ENCODE assay signal across 10 cellular contexts in the genomic region with DNA sequence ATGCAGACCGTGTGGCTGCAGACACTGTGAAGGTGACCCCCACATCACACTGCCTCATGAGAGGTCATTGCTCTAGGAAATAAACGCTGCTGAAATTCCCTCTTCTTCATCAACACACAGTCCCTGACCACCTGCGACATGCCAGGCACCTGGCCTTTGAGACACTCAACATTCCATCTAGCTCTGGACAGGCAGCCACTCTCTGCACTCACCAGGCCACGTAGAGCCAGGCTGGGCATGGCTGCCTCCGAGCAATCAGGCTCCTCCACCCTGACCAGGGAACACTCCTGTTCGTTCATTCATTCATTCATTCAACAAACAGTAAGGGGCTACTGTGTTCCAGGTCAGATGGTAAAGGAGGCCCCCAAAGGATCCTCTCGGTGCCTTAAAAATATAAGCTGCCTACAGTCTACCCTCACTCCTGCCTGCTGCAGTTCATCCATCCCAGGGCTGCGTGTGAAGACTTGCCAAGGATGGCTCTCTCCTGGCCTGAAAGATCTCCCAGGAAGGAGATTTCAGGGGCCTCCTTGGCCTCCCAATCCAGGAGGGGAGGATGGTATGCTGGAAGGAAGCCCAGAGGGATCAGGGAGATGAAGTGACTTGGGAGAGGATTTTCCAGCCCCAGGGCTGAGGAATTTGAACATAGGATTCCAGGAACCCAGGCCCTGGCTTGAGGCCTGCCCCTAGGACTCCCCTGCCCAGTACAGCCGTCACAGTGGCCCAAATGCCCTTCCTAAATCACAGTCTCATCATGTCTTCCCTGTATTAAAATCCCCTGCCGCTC.
DNase-seq lines count a peak whose midpoint lies in the region; ATAC-seq, FAIRE-seq and TF ChIP-seq lines count a peak whose summit lies in the region.
"Had no signal": no experiment of that assay in that cellular context is flagged by ENCODE, and none has a peak within 500 bp of the region (broad histone marks: within the 10 kb centered on the region; RNA-seq: fewer than 3 reads in every experiment).

No MANE protein-coding gene starts in this region.

- 56 to 77% (median 66%) methylated on average over 10 of the region's 10 CpGs for WGBS in stomach, 5 donors

- H3K4me3 ChIP-seq in GM23338, result peak overlapping the region; percentile 5; the same call in 1 of the 2 replicates
- no peak overlapping the region for H3K4me3 ChIP-seq in bronchial epithelial cell (ENCODE audit: low read depth, low read length)
- no peak overlapping the region for H3K4me3 ChIP-seq in left lung
- H3K4me3 ChIP-seq in stomach, result peak overlapping the region in 3 of 4 donors; percentile 59 to 67 (median 63)

- H3K27ac ChIP-seq in GM23338 (ENCODE audit: low read depth), result peak overlapping the region; percentile 34; the same call in 1 of the 2 replicates
- H3K27ac ChIP-seq in left lung, result peak overlapping the region; percentile 78 to 79
- peak overlapping the region; percentile 68 to 92 (median 92) for H3K27ac ChIP-seq in stomach

- no peaks in the 10 kb centered on the region for H3K27me3 ChIP-seq in GM23338 (ENCODE audit: insufficient read depth)
- no peaks in the 10 kb centered on the region for H3K27me3 ChIP-seq in bronchial epithelial cell (ENCODE audit: control insufficient read depth, insufficient read depth, low read length)
- H3K27me3 ChIP-seq in left lung, result no peaks in the 10 kb centered on the region
- H3K27me3 ChIP-seq in stomach, result no peaks in the 10 kb centered on the region

- peaks cover 26% of the 10 kb centered on the region for H3K27me3 Mint-ChIP-seq in GM23338 (ENCODE audit: insufficient read depth, low read depth, poor library complexity)

- FAIRE-seq in bronchial epithelial cell (lab: Jason Lieb, UNC), result peak; percentile 23
- no peak for FAIRE-seq in GM12891 (lab: Jason Lieb, UNC)

- H3K4me1 ChIP-seq in GM23338 (ENCODE audit: insufficient read depth), result peaks cover 34% of the 10 kb centered on the region
- peaks cover 76 to 99% of the 10 kb centered on the region in 2 donors for H3K4me1 ChIP-seq in left lung
- peaks cover 62 to 97% (median 85%) of the 10 kb centered on the region in 4 donors for H3K4me1 ChIP-seq in stomach

- H3K4me2 ChIP-seq in GM23338, result peak overlapping the region; percentile 33

- no peaks in the 10 kb centered on the region; the same call in 1 of the 2 replicates for H3F3A ChIP-seq in GM23338 (replicated peaks; ENCODE audit: low read depth)

- TF ChIP-seq POLR2A in stomach (IDR thresholded peaks at IDR 0.05) (no peak), GM12891 (IDR thresholded peaks at IDR 0.05; ENCODE audit: low read depth, low read length) (no peak)

- no peaks in the 10 kb centered on the region for H3K36me3 Mint-ChIP-seq in GM23338 (ENCODE audit: low read depth)

- peak overlapping the region; percentile 7; the same call in 1 of the 3 replicates for H3K4me3 Mint-ChIP-seq in GM23338
- H3K4me3 Mint-ChIP-seq: activated CD4-positive, alpha-beta memory T cell treated with anti-CD3 and anti-CD28 coated beads, Interleukin-2, amount 10 ng/mL, durations not matched to agents 7 days and 5 days had no signal

- H3K27ac Mint-ChIP-seq in GM23338, result peak overlapping the region; percentile 7; the same call in 1 of the 2 replicates
- H3K27ac Mint-ChIP-seq: activated CD4-positive, alpha-beta memory T cell treated with anti-CD3 and anti-CD28 coated beads, Interleukin-2, amount 10 ng/mL, durations not matched to agents 7 days and 5 days had no signal

- TF ChIP-seq CTCF in GM23338 (conservative IDR thresholded peaks at IDR 0.05; ENCODE audit: low read depth in 2 of 2), result no peak
- no peak for TF ChIP-seq CTCF in bronchial epithelial cell (IDR thresholded peaks at IDR 0.05; ENCODE audit: insufficient read depth, low read length, severe bottlenecking)
- TF ChIP-seq CTCF in left lung (IDR thresholded peaks at IDR 0.05), result no peak
- no peak for TF ChIP-seq CTCF in stomach (IDR thresholded peaks at IDR 0.05)

- H3K4me1 Mint-ChIP-seq in GM23338, result peaks cover 58% of the 10 kb centered on the region

- H3K9me3 ChIP-seq in left lung, result no peaks in the 10 kb centered on the region
- H3K9me3 ChIP-seq in stomach, result no peaks in the 10 kb centered on the region

- no peaks in the 10 kb centered on the region for H3K9me3 Mint-ChIP-seq in GM23338
- H3K9me3 Mint-ChIP-seq: activated CD4-positive, alpha-beta memory T cell treated with anti-CD3 and anti-CD28 coated beads, Interleukin-2, amount 10 ng/mL, durations not matched to agents 7 days and 5 days had no signal

- DNase-seq in GM23338 (ENCODE audit: low spot score) (peak; percentile 42), bronchial epithelial cell (ENCODE audit: low read depth) (peak; percentile 40), left lung (no peak), stomach (no peak), GM12891 (ENCODE audit: insufficient read length, low spot score) (no peak), ureter (ENCODE audit: low spot score) (no peak)
- DNase-seq: activated CD4-positive, alpha-beta memory T cell treated with anti-CD3 and anti-CD28 coated beads, Interleukin-2, amount 10 ng/mL, durations not matched to agents 7 days and 5 days; NCI-H2029 had no signal

- TF ChIP-seq EP300 in stomach (IDR thresholded peaks at IDR 0.05), result no peak

- H2AFZ ChIP-seq in GM23338, result no peak overlapping the region

- H3K36me3 ChIP-seq in GM23338 (ENCODE audit: insufficient read depth) (no peaks in the 10 kb centered on the region), bronchial epithelial cell (ENCODE audit: control insufficient read depth, insufficient read depth, low read length) (no peaks in the 10 kb centered on the region), left lung (no peaks in the 10 kb centered on the region), stomach (peaks cover 0 to 9% (median 0%) of the 10 kb centered on the region in 4 donors)

- no peaks in the 10 kb centered on the region for H3K9me2 ChIP-seq in GM23338 (ENCODE audit: insufficient read depth)

- peak; percentile 31 for ATAC-seq in GM23338
- ATAC-seq in left lung, result peak; percentile 49
- ATAC-seq in HG03045 (IDR thresholded peaks at IDR 0.05; ENCODE audit: unreplicated experiment), result no peak
- ATAC-seq in GM21723 (IDR thresholded peaks at IDR 0.05; ENCODE audit: unreplicated experiment), result no peak

- H4K20me1 ChIP-seq in GM23338 (replicated peaks; ENCODE audit: insufficient read depth), result no peaks in the 10 kb centered on the region; the same call in 1 of the 2 replicates

- H3K79me2 ChIP-seq in GM23338 (replicated peaks; ENCODE audit: insufficient read depth), result no peaks in the 10 kb centered on the region

- intact Hi-C loops in left lung (cut with DNase I) (no loop called here), stomach (cut with DNase I; ENCODE audit: low total_unique reads) (no loop called here)

TF ChIP-seq in GM23338, 12 proteins besides CTCF, POLR2A, EP300 and RAD21 (continues in another document):
- TF ChIP-seq EZH2 (IDR thresholded peaks at IDR 0.05; ENCODE audit: low read depth, unreplicated experiment) (no peak), ZNF331 (CRISPR knock-in tag; IDR thresholded peaks at IDR 0.05; ENCODE audit: low read depth) (no peak)

TF ChIP-seq in GM12891, 5 proteins besides CTCF, POLR2A, EP300 and RAD21:
- TF ChIP-seq POU2F2 (IDR thresholded peaks at IDR 0.05; ENCODE audit: low read depth, low read length), result no peak
- TF ChIP-seq PAX5 (IDR thresholded peaks at IDR 0.05; ENCODE audit: insufficient read depth, low read length, severe bottlenecking), result no peak
- TF ChIP-seq SPI1 (IDR thresholded peaks at IDR 0.05; ENCODE audit: low read depth, low read length), result no peak
- no peak for TF ChIP-seq POLR2AphosphoS5 (IDR thresholded peaks at IDR 0.05; ENCODE audit: low read depth, low read length)
- TF ChIP-seq TAF1 (IDR thresholded peaks at IDR 0.05; ENCODE audit: low read depth, low read length), result no peak

Comparison
In these comparisons a context has a peak if more than half of its experiments do, and no peak if none do; other contexts are left out.
1. ATAC-seq: peak in GM23338 (single experiment) and left lung (single experiment); none in HG03045 (single experiment) and GM21723 (single experiment).
2. DNase-seq: peak in GM23338 (single experiment) and bronchial epithelial cell (single experiment); none in left lung (0 of 2), stomach (single experiment), GM12891 (single experiment) and ureter (single experiment).
3. H3K27ac ChIP-seq: peak in every context shown above with its lines; median percentile 92 in stomach; 78 in left lung; 34 in GM23338.
4. H3K4me3 ChIP-seq: peak in GM23338 (single experiment) and stomach (3 of 4); none in bronchial epithelial cell (single experiment) and left lung (0 of 2).